In the genomic region with DNA sequence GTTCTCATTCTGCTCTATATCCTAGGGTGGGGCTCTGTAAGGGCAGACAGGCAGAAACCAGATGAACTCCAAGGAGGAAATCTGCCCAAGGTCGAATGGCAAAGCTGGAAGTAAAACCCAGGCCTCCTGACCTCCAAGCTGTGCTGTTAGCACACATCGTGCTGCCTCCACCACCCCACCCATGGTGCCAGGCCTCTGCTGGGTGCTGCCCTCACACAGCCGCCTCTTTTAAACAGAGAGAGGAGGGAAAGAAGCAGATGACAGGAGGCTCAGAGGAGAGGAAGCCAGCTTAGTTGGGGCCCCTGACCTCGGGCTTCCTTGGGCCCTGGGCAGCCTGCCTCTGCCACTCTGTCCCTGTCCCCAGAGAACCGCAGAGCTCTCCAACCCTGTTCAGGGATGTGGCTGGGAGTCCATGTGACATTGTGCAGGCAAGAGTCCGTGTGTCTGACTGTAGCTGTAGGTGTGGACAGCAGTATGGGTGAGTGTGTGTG, we compare ENCODE assay signal across 9 cellular contexts. TPM values are rescaled to one million over a fixed set of nuclear protein-coding genes. Genes with fewer than 3 reads are reported as not detected.
DNase-seq lines count a peak whose midpoint lies in the region; ATAC-seq and TF ChIP-seq lines count a peak whose summit lies in the region.
"Had no signal": no experiment of that assay in that cellular context is flagged by ENCODE, and none has a peak within 500 bp of the region (broad histone marks: within the 10 kb centered on the region; RNA-seq: fewer than 3 reads in every experiment).

No MANE protein-coding gene starts in this region.

- no peaks in the 10 kb centered on the region for H3K27me3 ChIP-seq in Caco-2 (replicated peaks; ENCODE audit: control insufficient read depth, insufficient read depth, low read length)
- H3K27me3 ChIP-seq in heart left ventricle, result peaks cover 0 to 8% (median 0%) of the 10 kb centered on the region in 9 donors

- H3K4me1 ChIP-seq in Caco-2 (no peaks in the 10 kb centered on the region), heart left ventricle (peaks cover 0 to 35% (median 22%) of the 10 kb centered on the region in 12 donors)

- H3K36me3 Mint-ChIP-seq in Caco-2 (ENCODE audit: insufficient read depth, unreplicated experiment), result no peaks in the 10 kb centered on the region
- peaks cover 0 to 4% of the 10 kb centered on the region in 2 donors for H3K36me3 Mint-ChIP-seq in stimulated activated naive B cell treated with anti-CD40 and anti-IgM and Interleukin-4, amounts not matched to agents 10 μg/mL and 1 μg/mL and 100 μg/mL, for 72 hours

- CTCF ChIA-PET in Caco-2 (lab: Charles Lee), result no interaction called here
- CTCF ChIA-PET in GM10248 (lab: Yijun Ruan, JAX), result interaction anchor here (3.8 kb wide), 1 partner anchor 11 kb away, joined by 24 read pairs; no protein-coding TSS in a partner anchor

- no peaks in the 10 kb centered on the region for H3K9me3 ChIP-seq in Caco-2
- H3K9me3 ChIP-seq in heart left ventricle, result no peaks in the 10 kb centered on the region

- intact Hi-C loops in Caco-2 (cut with micrococcal nuclease; ENCODE audit: unreplicated experiment) (no loop called here), heart left ventricle (cut with DNase I) (loop anchor here in 1 of 10 donors (10.0 kb wide), 1 partner anchor 163 kb away; no protein-coding TSS in a partner anchor), posterior vena cava (cut with DNase I) (no loop called here)

- H3K9me3 Mint-ChIP-seq in Caco-2 (ENCODE audit: unreplicated experiment), result no peaks in the 10 kb centered on the region
- no peaks in the 10 kb centered on the region for H3K9me3 Mint-ChIP-seq in stimulated activated naive B cell treated with anti-CD40 and anti-IgM and Interleukin-4, amounts not matched to agents 10 μg/mL and 1 μg/mL and 100 μg/mL, for 72 hours

- peak; percentile 18 to 57 (median 52) for ATAC-seq in heart left ventricle
- no peak for ATAC-seq in stimulated activated naive B cell treated with anti-CD40 and anti-IgM and Interleukin-4, amounts not matched to agents 10 μg/mL and 1 μg/mL and 100 μg/mL, for 72 hours (replicated peaks)

- peaks cover 7% of the 10 kb centered on the region for H3K4me1 Mint-ChIP-seq in Caco-2 (ENCODE audit: low read depth, unreplicated experiment)
- peaks cover 9 to 13% of the 10 kb centered on the region in 2 donors for H3K4me1 Mint-ChIP-seq in stimulated activated naive B cell treated with anti-CD40 and anti-IgM and Interleukin-4, amounts not matched to agents 10 μg/mL and 1 μg/mL and 100 μg/mL, for 72 hours

- WGBS in heart left ventricle, 4 donors, result 29 to 48% (median 33%) methylated on average over 4 to 6 of the region's 6 CpGs

- H3K27ac Mint-ChIP-seq in Caco-2 (ENCODE audit: unreplicated experiment), result no peak overlapping the region
- H3K27ac Mint-ChIP-seq in stimulated activated naive B cell treated with anti-CD40 and anti-IgM and Interleukin-4, amounts not matched to agents 10 μg/mL and 1 μg/mL and 100 μg/mL, for 72 hours, result no peak overlapping the region

- in situ Hi-C loops in astrocyte of the cerebellum (cut with HindIII; ENCODE audit: low sequenced_read_pairs) (no loop called here), G401 (cut with HindIII; ENCODE audit: low sequenced_read_pairs) (no loop called here)

- H3K36me3 ChIP-seq in Caco-2 (ENCODE audit: control insufficient read depth, insufficient read depth, low read length), result no peaks in the 10 kb centered on the region
- H3K36me3 ChIP-seq in heart left ventricle, result peaks cover 0 to 1% (median 0%) of the 10 kb centered on the region in 9 donors

- TF ChIP-seq POLR2A in heart left ventricle (IDR thresholded peaks at IDR 0.05), result no peak

- H3K4me3 ChIP-seq in Caco-2 (ENCODE audit: low read depth, low read length) (no peak overlapping the region), astrocyte of the cerebellum (ENCODE audit: low read depth, low read length) (peak overlapping the region; percentile 78), heart left ventricle (peak overlapping the region in 10 of 12 donors; percentile 52 to 90 (median 72))

- H3K27me3 Mint-ChIP-seq in Caco-2 (ENCODE audit: insufficient read depth, unreplicated experiment), result no peaks in the 10 kb centered on the region
- H3K27me3 Mint-ChIP-seq in stimulated activated naive B cell treated with anti-CD40 and anti-IgM and Interleukin-4, amounts not matched to agents 10 μg/mL and 1 μg/mL and 100 μg/mL, for 72 hours, result peaks cover 27 to 49% of the 10 kb centered on the region in 2 donors

- H3K4me3 Mint-ChIP-seq in Caco-2 (ENCODE audit: unreplicated experiment), result peak overlapping the region; percentile 61
- peak overlapping the region in 1 of 2 donors; percentile 33 for H3K4me3 Mint-ChIP-seq in stimulated activated naive B cell treated with anti-CD40 and anti-IgM and Interleukin-4, amounts not matched to agents 10 μg/mL and 1 μg/mL and 100 μg/mL, for 72 hours

- H3K27ac ChIP-seq in heart left ventricle, result peak overlapping the region; percentile 72 to 94 (median 86)

- DNase-seq in Caco-2 (no peak), astrocyte of the cerebellum (ENCODE audit: low read depth) (no peak), heart left ventricle (peak in 3 of 5 donors; percentile 13 to 52 (median 37)), posterior vena cava (ENCODE audit: low spot score) (peak; percentile 74), G401 (ENCODE audit: low spot score) (no peak), GM10248 (ENCODE audit: extremely low spot score) (no peak), medulla oblongata (ENCODE audit: extremely low spot score) (no peak)
- DNase-seq in stimulated activated naive B cell treated with anti-CD40 and anti-IgM and Interleukin-4, amounts not matched to agents 10 μg/mL and 1 μg/mL and 100 μg/mL, for 72 hours, result no peak
- DNase-seq: T-helper 9 cell had no signal

- BruUV-seq in Caco-2 (replicated peaks; lab: Mats Ljungman, UMichigan), result no TSS peak

- TF ChIP-seq CTCF in Caco-2 (IDR thresholded peaks at IDR 0.05; ENCODE audit: insufficient read depth in 1 of 2, low read depth in 1 of 2, low read length in 1 of 2, severe bottlenecking in 1 of 2, unreplicated experiment in 1 of 2) (no peak), astrocyte of the cerebellum (IDR thresholded peaks at IDR 0.05; ENCODE audit: low read depth, low read length, missing control alignments) (no peak), heart left ventricle (IDR thresholded peaks at IDR 0.05) (no peak), GM10248 (IDR thresholded peaks at IDR 0.05; ENCODE audit: control extremely low read depth, extremely low read depth, low read depth, missing control alignments) (no peak)

- POLR2A ChIA-PET in Caco-2 (lab: Charles Lee) (no interaction called here), GM10248 (lab: Yijun Ruan, JAX) (no interaction called here)

RNA-seq across cellular contexts. Expression of a gene that starts 1.1 kb away (rescaled TPM):
- total RNA-seq in Caco-2 (2022) (0.20 TPM in 1 of 2 replicates, not detected in the other), heart left ventricle (10 to 100 TPM; 10.2 to 22.3 (median 14.3) TPM), posterior vena cava (100 to 1,000 TPM in 1 of 2 donors, 10 to 100 TPM in 1; 57.5 to 102 TPM)
- 1 to 10 TPM; 2.7 to 8.3 TPM for polyA plus RNA-seq in heart left ventricle
- 6.5 and 7.9 TPM in 2 replicates for total RNA-seq in G401 (2014; rRNA removed; shearing (Covaris generic))

RNA-seq across cellular contexts. Expression of a gene that starts 50.5 kb away (rescaled TPM):
- total RNA-seq in Caco-2 (2022), result 175 and 179 TPM in 2 replicates
- 100 to 1,000 TPM in 5 of 9 donors, 10 to 100 TPM in 4; 73.1 to 141 (median 101) TPM for total RNA-seq in heart left ventricle
- polyA plus RNA-seq in heart left ventricle, result 10 to 100 TPM; 23.4 to 82.3 TPM
- 100 to 1,000 TPM in 1 of 2 donors, 10 to 100 TPM in 1; 85.7 to 108 TPM for total RNA-seq in posterior vena cava
- 211 and 289 TPM in 2 replicates for total RNA-seq in G401 (2014; rRNA removed; shearing (Covaris generic))

RNA-seq across cellular contexts. Expression of a gene that starts 51.1 kb away (rescaled TPM):
- 50.5 and 52.5 TPM in 2 replicates for total RNA-seq in Caco-2 (2022)
- 10 to 100 TPM; 16.5 to 37.1 (median 33.7) TPM for total RNA-seq in heart left ventricle
- 10 to 100 TPM; 34.3 to 60.3 TPM for polyA plus RNA-seq in heart left ventricle
- 10 to 100 TPM; 31.7 to 37.8 TPM for total RNA-seq in posterior vena cava
- total RNA-seq in G401 (2014; rRNA removed; shearing (Covaris generic)), result 101 and 103 TPM in 2 replicates

Comparison
In these comparisons a context has a peak if more than half of its experiments do, and no peak if none do; other contexts are left out.
1. DNase-seq: peak in heart left ventricle (3 of 5) and posterior vena cava (single experiment); none in Caco-2 (0 of 2), astrocyte of the cerebellum (single experiment), G401 (single experiment), stimulated activated naive B cell treated with anti-CD40 and anti-IgM and Interleukin-4, amounts not matched to agents 10 μg/mL and 1 μg/mL and 100 μg/mL, for 72 hours (single experiment), GM10248 (single experiment) and medulla oblongata (single experiment).
2. ATAC-seq: peak in heart left ventricle (4 of 4); none in stimulated activated naive B cell treated with anti-CD40 and anti-IgM and Interleukin-4, amounts not matched to agents 10 μg/mL and 1 μg/mL and 100 μg/mL, for 72 hours (0 of 2).